Comparison of ENCODE assay signal across 8 cellular contexts in genomic region chr10:74151879-74152722, GRCh38. TPM values are rescaled to one million over a fixed set of nuclear protein-coding genes. Genes with fewer than 3 reads are reported as not detected.
DNase-seq lines count a peak whose midpoint lies in the region; ATAC-seq and TF ChIP-seq lines count a peak whose summit lies in the region.

No MANE protein-coding gene starts in this region.

- H3K27me3 ChIP-seq in esophagus (ENCODE audit: control insufficient read depth in 1 of 2, insufficient read depth in 2 of 2, low read length in 2 of 2) (no peaks in the 10 kb centered on the region), parathyroid adenoma (ENCODE audit: control insufficient read depth, insufficient read depth, low read length) (no peaks in the 10 kb centered on the region)

- H3K79me2 ChIP-seq in parathyroid adenoma, result peaks cover 23% of the 10 kb centered on the region

- no peaks in the 10 kb centered on the region for H3K36me3 ChIP-seq in ES-I3 (ENCODE audit: insufficient read depth, low read length)
- H3K36me3 ChIP-seq in esophagus (ENCODE audit: control insufficient read depth in 2 of 2, insufficient read depth in 2 of 2, low read length in 1 of 2), result no peaks in the 10 kb centered on the region
- no peaks in the 10 kb centered on the region for H3K36me3 ChIP-seq in parathyroid adenoma (ENCODE audit: control insufficient read depth, insufficient read depth, low read length)

- H3K27ac ChIP-seq in esophagus (ENCODE audit: low read depth in 2 of 2, low read length in 1 of 2) (peak overlapping the region; percentile 78 to 92), parathyroid adenoma (peak overlapping the region; percentile 95)

- peak overlapping the region; percentile 89 to 100 for H3K4me3 ChIP-seq in esophagus (ENCODE audit: low read depth in 1 of 2, low read length in 2 of 2)
- peak overlapping the region; percentile 84 for H3K4me3 ChIP-seq in parathyroid adenoma (ENCODE audit: low read depth, low read length)

- 13 to 15% methylated on average over 5 of the region's 5 CpGs for WGBS in esophagus, 2 donors

- H3K4me2 ChIP-seq in parathyroid adenoma (ENCODE audit: low read length), result peak overlapping the region; percentile 72

- H3K9ac ChIP-seq in ES-I3 (ENCODE audit: low read depth, low read length), result peak overlapping the region; percentile 90
- peak overlapping the region; percentile 40 for H3K9ac ChIP-seq in parathyroid adenoma

- peak overlapping the region; percentile 97 for H2AFZ ChIP-seq in parathyroid adenoma

- no peak for TF ChIP-seq CTCF in parathyroid adenoma (IDR thresholded peaks at IDR 0.05)

- ATAC-seq in HG03175 (IDR thresholded peaks at IDR 0.05; ENCODE audit: unreplicated experiment), result no peak

- DNase-seq in NAMALWA (ENCODE audit: low spot score), result peak; percentile 7
- DNase-seq in COR-L47 (lab: John Stamatoyannopoulos, UW), result no peak
- no peak for DNase-seq in NCI-H345 (lab: John Stamatoyannopoulos, UW)
- DNase-seq in pons (ENCODE audit: low spot score), result no peak

- H3K4me1 ChIP-seq in ES-I3 (ENCODE audit: insufficient read depth, low read length) (no peaks in the 10 kb centered on the region), esophagus (ENCODE audit: control insufficient read depth in 2 of 2, insufficient read depth in 2 of 2, low read length in 1 of 2) (no peaks in the 10 kb centered on the region), parathyroid adenoma (peaks cover 3% of the 10 kb centered on the region)

- H3K9me3 ChIP-seq in ES-I3 (ENCODE audit: control insufficient read depth, insufficient read depth, low read length) (no peaks in the 10 kb centered on the region), esophagus (ENCODE audit: control insufficient read depth in 2 of 2, insufficient read depth in 1 of 2, low read depth in 1 of 2, low read length in 1 of 2) (peaks cover 0 to 5% of the 10 kb centered on the region in 2 donors), parathyroid adenoma (ENCODE audit: control insufficient read depth, low read length) (no peaks in the 10 kb centered on the region)

RNA-seq across cellular contexts. Expression of gene ADK, which starts 1.1 kb away (rescaled TPM):
- polyA plus RNA-seq in esophagus, result 10 to 100 TPM; 27.3 to 45.2 TPM

RNA-seq across cellular contexts. Expression of gene AP3M1, which starts 1.5 kb away (rescaled TPM):
- 10 to 100 TPM in 1 of 2 donors, 1 to 10 TPM in 1; 7.1 to 13.4 TPM for polyA plus RNA-seq in esophagus
